Comparison of ENCODE assay signal across 24 cellular contexts in the genomic region with DNA sequence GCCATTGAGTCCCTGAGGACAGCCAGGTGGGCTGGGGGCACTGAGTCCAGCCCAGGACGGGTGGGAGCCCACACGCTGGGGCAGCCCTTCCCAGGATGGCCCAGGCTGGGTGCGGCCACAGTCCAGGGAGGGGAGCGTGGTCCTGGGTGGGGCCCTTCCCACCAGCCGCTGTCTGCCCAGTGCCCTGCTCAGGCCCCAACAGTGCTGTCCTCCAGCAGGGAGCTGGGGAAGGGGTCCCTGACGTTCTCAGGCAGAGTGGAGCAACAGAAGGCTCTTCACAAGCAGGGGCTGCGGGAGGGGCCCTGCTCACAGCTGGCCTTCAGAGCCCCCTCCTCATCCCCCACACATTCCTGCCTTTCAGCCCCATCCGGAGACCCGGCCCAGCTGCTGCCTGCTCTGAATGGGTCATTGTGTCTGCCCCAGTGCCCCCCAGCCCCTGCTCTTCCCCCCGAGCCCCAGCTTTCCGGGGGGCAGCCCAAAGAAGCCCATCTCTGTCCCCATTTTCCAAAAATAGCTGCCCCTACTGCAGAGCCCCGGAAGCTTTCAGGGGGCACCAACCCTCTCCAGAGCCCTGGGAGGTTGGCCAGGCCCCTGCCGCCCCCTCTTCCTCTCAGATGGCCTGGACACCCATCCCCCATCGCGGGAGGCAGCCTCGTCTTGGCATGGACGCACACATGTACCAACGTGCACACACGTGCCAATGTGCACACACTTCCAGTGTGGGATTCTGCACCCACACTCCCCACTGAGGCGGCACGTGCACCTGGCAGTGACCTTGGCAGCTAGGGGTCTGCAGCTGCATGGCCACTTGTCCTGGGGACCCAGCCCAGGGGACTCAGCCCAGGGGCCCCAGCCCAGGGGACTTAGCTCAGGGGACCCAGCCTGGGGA. TPM values are rescaled to one million over a fixed set of nuclear protein-coding genes. Genes with fewer than 3 reads are reported as not detected.
A peak's percentile ranks its signal among the peaks of the same experiment; 100 is the strongest.
DNase-seq lines count a peak whose midpoint lies in the region; ATAC-seq lines count a peak whose summit lies in the region.
"Had no signal": no experiment of that assay in that cellular context is flagged by ENCODE, and none has a peak within 500 bp of the region (broad histone marks: within the 10 kb centered on the region; RNA-seq: fewer than 3 reads in every experiment).

No MANE protein-coding gene starts in this region.

- intact Hi-C loops in Right ventricle myocardium inferior (cut with DNase I) (no loop called here), Right ventricle myocardium superior (cut with DNase I) (no loop called here), sciatic nerve (cut with DNase I) (no loop called here)

- H3K27me3 ChIP-seq in Karpas-422 (ENCODE audit: low read length) (no peaks in the 10 kb centered on the region), layer of hippocampus (ENCODE audit: control insufficient read depth, insufficient read depth, low read length) (peaks cover 21% of the 10 kb centered on the region)

- ATAC-seq in Right ventricle myocardium inferior (no peak), Right ventricle myocardium superior (ENCODE audit: poor library complexity) (no peak), sciatic nerve (peak; percentile 16), T-helper 17 cell (no peak), left lobe of liver (no peak)

- no peaks in the 10 kb centered on the region for H3K36me3 ChIP-seq in Karpas-422 (ENCODE audit: insufficient read depth, low read length)

- H3K9ac ChIP-seq in Karpas-422 (ENCODE audit: low read length): peak overlapping the region; percentile 34; the same call in 1 of the 2 replicates

- DNase-seq in Right ventricle myocardium inferior (ENCODE audit: missing footprints) (peak; percentile 54), Right ventricle myocardium superior (no peak), Karpas-422 (peak; percentile 67), sciatic nerve (ENCODE audit: low spot score) (no peak), T-helper 17 cell (no peak), left lobe of liver (ENCODE audit: low spot score) (no peak)
- no peak for DNase-seq in activated CD4-positive, alpha-beta T cell treated with anti-CD3 and anti-CD28 coated beads, Interleukin-2, amount 10 ng/mL, durations not matched to agents 7 days and 5 days
- DNase-seq: AML-193, EL, GF-D8, H9, NCI-H1694, NCI-H2081, NCI-H2171, NCI-H345, NCI-H524 treated with DMSO at 0.1 percent for 48 hours, NCI-H82, OCI-M1, SHP77 had no signal

- H3K9me3 Mint-ChIP-seq in activated CD4-positive, alpha-beta T cell treated with anti-CD3 and anti-CD28 coated beads, Interleukin-2, amount 10 ng/mL, durations not matched to agents 7 days and 5 days: no peaks in the 10 kb centered on the region
- H3K9me3 Mint-ChIP-seq: H9 had no signal

- peaks cover 6% of the 10 kb centered on the region for H3K4me1 Mint-ChIP-seq in T-helper 17 cell
- H3K4me1 Mint-ChIP-seq in activated CD4-positive, alpha-beta T cell treated with anti-CD3 and anti-CD28 coated beads, Interleukin-2, amount 10 ng/mL, durations not matched to agents 7 days and 5 days: peaks cover 9% of the 10 kb centered on the region

- H3K27ac Mint-ChIP-seq in T-helper 17 cell: no peak overlapping the region
- no peak overlapping the region for H3K27ac Mint-ChIP-seq in activated CD4-positive, alpha-beta T cell treated with anti-CD3 and anti-CD28 coated beads, Interleukin-2, amount 10 ng/mL, durations not matched to agents 7 days and 5 days
- H3K27ac Mint-ChIP-seq: IgD-negative memory B cell had no signal

- H4K20me1 ChIP-seq in Karpas-422 (ENCODE audit: insufficient read depth, low read depth, low read length): peaks cover 8% of the 10 kb centered on the region; the same call in 1 of the 2 replicates

- H3K4me2 ChIP-seq in Karpas-422 (ENCODE audit: low read depth, low read length, poor library complexity, severe bottlenecking): peak overlapping the region; percentile 35

- CTCF ChIA-PET in activated CD4-positive, alpha-beta T cell treated with anti-CD3 and anti-CD28 coated beads, Interleukin-2, amount 10 ng/mL, durations not matched to agents 7 days and 5 days (lab: Charles Lee): interaction anchor here (2.3 kb wide), 1 partner anchor 14 kb away, joined by 5 read pairs; no protein-coding TSS in a partner anchor

- H3K9me2 ChIP-seq in Karpas-422 (replicated peaks; ENCODE audit: insufficient read depth, low read length): no peaks in the 10 kb centered on the region

- POLR2A ChIA-PET in activated CD4-positive, alpha-beta T cell treated with anti-CD3 and anti-CD28 coated beads, Interleukin-2, amount 10 ng/mL, durations not matched to agents 7 days and 5 days (lab: Charles Lee): no interaction called here

- no peak overlapping the region for H2AFZ ChIP-seq in Karpas-422 (ENCODE audit: low read length)

- H3K4me3 ChIP-seq in Karpas-422 (ENCODE audit: low read length): no peak overlapping the region

- no peaks in the 10 kb centered on the region for H3K9me3 ChIP-seq in Karpas-422 (ENCODE audit: low read length)
- H3K9me3 ChIP-seq in T-helper 17 cell (ENCODE audit: control insufficient read depth, low read length, poor library complexity, severe bottlenecking): no peaks in the 10 kb centered on the region

- no peaks in the 10 kb centered on the region for H3K79me2 ChIP-seq in Karpas-422 (ENCODE audit: low read length)

- H3K4me1 ChIP-seq in Karpas-422 (ENCODE audit: low read length): peaks cover 22% of the 10 kb centered on the region

- H3K27me3 Mint-ChIP-seq in T-helper 17 cell: peaks cover 10% of the 10 kb centered on the region
- peaks cover 20% of the 10 kb centered on the region for H3K27me3 Mint-ChIP-seq in activated CD4-positive, alpha-beta T cell treated with anti-CD3 and anti-CD28 coated beads, Interleukin-2, amount 10 ng/mL, durations not matched to agents 7 days and 5 days

- H3K4me3 Mint-ChIP-seq in T-helper 17 cell: no peak overlapping the region
- no peak overlapping the region for H3K4me3 Mint-ChIP-seq in activated CD4-positive, alpha-beta T cell treated with anti-CD3 and anti-CD28 coated beads, Interleukin-2, amount 10 ng/mL, durations not matched to agents 7 days and 5 days
- H3K4me3 Mint-ChIP-seq: IgD-negative memory B cell had no signal

- peaks cover 2% of the 10 kb centered on the region for H3K36me3 Mint-ChIP-seq in T-helper 17 cell (ENCODE audit: low read depth)
- no peaks in the 10 kb centered on the region for H3K36me3 Mint-ChIP-seq in activated CD4-positive, alpha-beta T cell treated with anti-CD3 and anti-CD28 coated beads, Interleukin-2, amount 10 ng/mL, durations not matched to agents 7 days and 5 days (ENCODE audit: low read depth)
- H3K36me3 Mint-ChIP-seq: IgD-negative memory B cell had no signal

- H3K27ac ChIP-seq in Karpas-422 (ENCODE audit: low read length) (peak overlapping the region; percentile 36; the same call in 1 of the 2 replicates), layer of hippocampus (ENCODE audit: low read depth, low read length) (peak overlapping the region; percentile 18)

RNA-seq across cellular contexts. Expression of gene COL20A1, which starts 3.7 kb away (rescaled TPM):
- not detected for total RNA-seq in Right ventricle myocardium inferior
- not detected for total RNA-seq in Right ventricle myocardium superior
- total RNA-seq in Karpas-422 (2014; rRNA removed; shearing (Covaris generic); ENCODE audit: low replicate concordance): 3.1 and 3.4 TPM in 2 replicates
- 0.22 TPM for total RNA-seq in sciatic nerve
- under 1 TPM in 1 of 2 donors, not detected in 1; 0.10 TPM for total RNA-seq in T-helper 17 cell
- total RNA-seq in activated CD4-positive, alpha-beta T cell treated with anti-CD3 and anti-CD28 coated beads, Interleukin-2, amount 10 ng/mL, durations not matched to agents 7 days and 5 days: not detected
- not detected for total RNA-seq in left lobe of liver
- total RNA-seq: A172, HT1080, M059J had no signal

RNA-seq across cellular contexts. Expression of gene ARFGAP1, which starts 24.0 kb away (rescaled TPM):
- 28.8 TPM for total RNA-seq in Right ventricle myocardium inferior
- 25.3 TPM for total RNA-seq in Right ventricle myocardium superior
- total RNA-seq in Karpas-422 (2014; rRNA removed; shearing (Covaris generic); ENCODE audit: low replicate concordance): 49.2 and 61.3 TPM in 2 replicates
- total RNA-seq in sciatic nerve: 81.6 TPM
- total RNA-seq in T-helper 17 cell: 100 to 1,000 TPM; 108 to 128 TPM
- total RNA-seq in activated CD4-positive, alpha-beta T cell treated with anti-CD3 and anti-CD28 coated beads, Interleukin-2, amount 10 ng/mL, durations not matched to agents 7 days and 5 days: 10 to 100 TPM; 88.0 to 94.4 TPM
- total RNA-seq in left lobe of liver: 42.6 TPM

RNA-seq across cellular contexts. Expression of gene NKAIN4, which starts 42.4 kb away (rescaled TPM):
- not detected for total RNA-seq in Right ventricle myocardium inferior
- not detected for total RNA-seq in Right ventricle myocardium superior
- not detected in 2 replicates for total RNA-seq in Karpas-422 (2014; rRNA removed; shearing (Covaris generic); ENCODE audit: low replicate concordance)
- 3.0 TPM for total RNA-seq in sciatic nerve
- not detected for total RNA-seq in T-helper 17 cell
- total RNA-seq in activated CD4-positive, alpha-beta T cell treated with anti-CD3 and anti-CD28 coated beads, Interleukin-2, amount 10 ng/mL, durations not matched to agents 7 days and 5 days: not detected
- total RNA-seq in left lobe of liver: not detected
- total RNA-seq: A172, HT1080, M059J had no signal

Comparison
In these comparisons a context has a peak if more than half of its experiments do, and no peak if none do; other contexts are left out.
1. DNase-seq: peak in Right ventricle myocardium inferior (single experiment) and Karpas-422 (single experiment); none in Right ventricle myocardium superior (single experiment), sciatic nerve (single experiment), T-helper 17 cell (0 of 3), activated CD4-positive, alpha-beta T cell treated with anti-CD3 and anti-CD28 coated beads, Interleukin-2, amount 10 ng/mL, durations not matched to agents 7 days and 5 days (single experiment) and left lobe of liver (single experiment).